ENCODE assay signal across 3 cellular contexts in the genomic region with DNA sequence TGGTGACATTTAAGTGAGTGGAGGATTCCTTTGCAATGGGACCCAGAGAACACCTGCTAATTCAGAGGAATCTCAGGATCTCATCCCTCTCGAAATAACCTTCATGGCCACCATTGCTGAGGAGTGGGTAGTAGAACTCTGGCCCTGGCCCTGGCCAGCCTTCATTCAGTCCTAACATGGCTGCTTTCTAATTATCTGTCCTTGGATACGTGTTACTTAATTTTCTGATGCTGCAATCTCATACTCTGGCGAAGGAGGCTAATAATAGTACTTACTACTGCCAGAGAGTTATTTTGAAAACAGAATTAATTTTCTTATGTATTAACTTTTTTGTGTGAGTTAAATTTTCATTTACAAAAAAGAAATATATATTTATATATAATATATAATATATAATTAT.
TF ChIP-seq lines count a peak whose summit lies in the region.

No MANE protein-coding gene starts in this region.

TF ChIP-seq in GM23338, 12 proteins besides CTCF, POLR2A, EP300 and RAD21 (continues in another document):
- TF ChIP-seq ZNF114 (CRISPR knock-in tag; IDR thresholded peaks at IDR 0.05): no peak
- TF ChIP-seq, protein P1, sequence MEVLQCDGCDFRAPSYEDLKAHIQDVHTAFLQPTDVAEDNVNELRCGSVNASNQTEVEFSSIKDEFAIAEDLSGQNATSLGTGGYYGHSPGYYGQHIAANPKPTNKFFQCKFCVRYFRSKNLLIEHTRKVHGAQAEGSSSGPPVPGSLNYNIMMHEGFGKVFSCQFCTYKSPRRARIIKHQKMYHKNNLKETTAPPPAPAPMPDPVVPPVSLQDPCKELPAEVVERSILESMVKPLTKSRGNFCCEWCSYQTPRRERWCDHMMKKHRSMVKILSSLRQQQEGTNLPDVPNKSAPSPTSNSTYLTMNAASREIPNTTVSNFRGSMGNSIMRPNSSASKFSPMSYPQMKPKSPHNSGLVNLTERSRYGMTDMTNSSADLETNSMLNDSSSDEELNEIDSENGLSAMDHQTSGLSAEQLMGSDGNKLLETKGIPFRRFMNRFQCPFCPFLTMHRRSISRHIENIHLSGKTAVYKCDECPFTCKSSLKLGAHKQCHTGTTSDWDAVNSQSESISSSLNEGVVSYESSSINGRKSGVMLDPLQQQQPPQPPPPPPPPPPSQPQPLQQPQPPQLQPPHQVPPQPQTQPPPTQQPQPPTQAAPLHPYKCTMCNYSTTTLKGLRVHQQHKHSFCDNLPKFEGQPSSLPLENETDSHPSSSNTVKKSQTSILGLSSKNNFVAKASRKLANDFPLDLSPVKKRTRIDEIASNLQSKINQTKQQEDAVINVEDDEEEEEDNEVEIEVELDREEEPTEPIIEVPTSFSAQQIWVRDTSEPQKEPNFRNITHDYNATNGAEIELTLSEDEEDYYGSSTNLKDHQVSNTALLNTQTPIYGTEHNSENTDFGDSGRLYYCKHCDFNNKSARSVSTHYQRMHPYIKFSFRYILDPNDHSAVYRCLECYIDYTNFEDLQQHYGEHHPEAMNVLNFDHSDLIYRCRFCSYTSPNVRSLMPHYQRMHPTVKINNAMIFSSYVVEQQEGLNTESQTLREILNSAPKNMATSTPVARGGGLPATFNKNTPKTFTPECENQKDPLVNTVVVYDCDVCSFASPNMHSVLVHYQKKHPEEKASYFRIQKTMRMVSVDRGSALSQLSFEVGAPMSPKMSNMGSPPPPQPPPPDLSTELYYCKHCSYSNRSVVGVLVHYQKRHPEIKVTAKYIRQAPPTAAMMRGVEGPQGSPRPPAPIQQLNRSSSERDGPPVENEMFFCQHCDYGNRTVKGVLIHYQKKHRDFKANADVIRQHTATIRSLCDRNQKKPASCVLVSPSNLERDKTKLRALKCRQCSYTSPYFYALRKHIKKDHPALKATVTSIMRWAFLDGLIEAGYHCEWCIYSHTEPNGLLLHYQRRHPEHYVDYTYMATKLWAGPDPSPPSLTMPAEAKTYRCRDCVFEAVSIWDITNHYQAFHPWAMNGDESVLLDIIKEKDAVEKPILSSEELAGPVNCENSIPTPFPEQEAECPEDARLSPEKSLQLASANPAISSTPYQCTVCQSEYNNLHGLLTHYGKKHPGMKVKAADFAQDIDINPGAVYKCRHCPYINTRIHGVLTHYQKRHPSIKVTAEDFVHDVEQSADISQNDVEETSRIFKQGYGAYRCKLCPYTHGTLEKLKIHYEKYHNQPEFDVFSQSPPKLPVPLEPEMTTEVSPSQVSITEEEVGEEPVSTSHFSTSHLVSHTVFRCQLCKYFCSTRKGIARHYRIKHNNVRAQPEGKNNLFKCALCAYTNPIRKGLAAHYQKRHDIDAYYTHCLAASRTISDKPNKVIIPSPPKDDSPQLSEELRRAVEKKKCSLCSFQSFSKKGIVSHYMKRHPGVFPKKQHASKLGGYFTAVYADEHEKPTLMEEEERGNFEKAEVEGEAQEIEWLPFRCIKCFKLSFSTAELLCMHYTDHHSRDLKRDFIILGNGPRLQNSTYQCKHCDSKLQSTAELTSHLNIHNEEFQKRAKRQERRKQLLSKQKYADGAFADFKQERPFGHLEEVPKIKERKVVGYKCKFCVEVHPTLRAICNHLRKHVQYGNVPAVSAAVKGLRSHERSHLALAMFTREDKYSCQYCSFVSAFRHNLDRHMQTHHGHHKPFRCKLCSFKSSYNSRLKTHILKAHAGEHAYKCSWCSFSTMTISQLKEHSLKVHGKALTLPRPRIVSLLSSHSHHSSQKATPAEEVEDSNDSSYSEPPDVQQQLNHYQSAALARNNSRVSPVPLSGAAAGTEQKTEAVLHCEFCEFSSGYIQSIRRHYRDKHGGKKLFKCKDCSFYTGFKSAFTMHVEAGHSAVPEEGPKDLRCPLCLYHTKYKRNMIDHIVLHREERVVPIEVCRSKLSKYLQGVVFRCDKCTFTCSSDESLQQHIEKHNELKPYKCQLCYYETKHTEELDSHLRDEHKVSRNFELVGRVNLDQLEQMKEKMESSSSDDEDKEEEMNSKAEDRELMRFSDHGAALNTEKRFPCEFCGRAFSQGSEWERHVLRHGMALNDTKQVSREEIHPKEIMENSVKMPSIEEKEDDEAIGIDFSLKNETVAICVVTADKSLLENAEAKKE (CRISPR knock-in tag; IDR thresholded peaks at IDR 0.05): no peak
- TF ChIP-seq STAT1 (IDR thresholded peaks at IDR 0.05; ENCODE audit: unreplicated experiment): no peak
- TF ChIP-seq CREB1 (CRISPR knock-in tag; IDR thresholded peaks at IDR 0.05; ENCODE audit: low read depth): no peak
- TF ChIP-seq ZNF331 (CRISPR knock-in tag; IDR thresholded peaks at IDR 0.05; ENCODE audit: low read depth): no peak
- TF ChIP-seq EZH2 (IDR thresholded peaks at IDR 0.05; ENCODE audit: low read depth, unreplicated experiment): no peak

TF ChIP-seq in HCT116, 20 proteins besides CTCF, POLR2A, EP300 and RAD21:
- TF ChIP-seq, protein P2, sequence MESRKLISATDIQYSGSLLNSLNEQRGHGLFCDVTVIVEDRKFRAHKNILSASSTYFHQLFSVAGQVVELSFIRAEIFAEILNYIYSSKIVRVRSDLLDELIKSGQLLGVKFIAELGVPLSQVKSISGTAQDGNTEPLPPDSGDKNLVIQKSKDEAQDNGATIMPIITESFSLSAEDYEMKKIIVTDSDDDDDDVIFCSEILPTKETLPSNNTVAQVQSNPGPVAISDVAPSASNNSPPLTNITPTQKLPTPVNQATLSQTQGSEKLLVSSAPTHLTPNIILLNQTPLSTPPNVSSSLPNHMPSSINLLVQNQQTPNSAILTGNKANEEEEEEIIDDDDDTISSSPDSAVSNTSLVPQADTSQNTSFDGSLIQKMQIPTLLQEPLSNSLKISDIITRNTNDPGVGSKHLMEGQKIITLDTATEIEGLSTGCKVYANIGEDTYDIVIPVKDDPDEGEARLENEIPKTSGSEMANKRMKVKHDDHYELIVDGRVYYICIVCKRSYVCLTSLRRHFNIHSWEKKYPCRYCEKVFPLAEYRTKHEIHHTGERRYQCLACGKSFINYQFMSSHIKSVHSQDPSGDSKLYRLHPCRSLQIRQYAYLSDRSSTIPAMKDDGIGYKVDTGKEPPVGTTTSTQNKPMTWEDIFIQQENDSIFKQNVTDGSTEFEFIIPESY (IDR thresholded peaks at IDR 0.05; ENCODE audit: extremely low read depth, insufficient replicate concordance, low read length): no peak
- TF ChIP-seq FOSL1 (IDR thresholded peaks at IDR 0.05; ENCODE audit: low read depth) (no peak), TCF7L2 (IDR thresholded peaks at IDR 0.05; ENCODE audit: borderline replicate concordance, extremely low read depth, insufficient read depth, insufficient read length) (no peak), SIN3A (IDR thresholded peaks at IDR 0.05; ENCODE audit: low read depth) (no peak)

TF ChIP-seq in H1, 55 proteins besides CTCF, POLR2A, EP300 and RAD21:
- no peak for TF ChIP-seq KDM1A (IDR thresholded peaks at IDR 0.05; ENCODE audit: borderline replicate concordance, low read length)
- TF ChIP-seq, protein P3, sequence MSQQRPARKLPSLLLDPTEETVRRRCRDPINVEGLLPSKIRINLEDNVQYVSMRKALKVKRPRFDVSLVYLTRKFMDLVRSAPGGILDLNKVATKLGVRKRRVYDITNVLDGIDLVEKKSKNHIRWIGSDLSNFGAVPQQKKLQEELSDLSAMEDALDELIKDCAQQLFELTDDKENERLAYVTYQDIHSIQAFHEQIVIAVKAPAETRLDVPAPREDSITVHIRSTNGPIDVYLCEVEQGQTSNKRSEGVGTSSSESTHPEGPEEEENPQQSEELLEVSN (IDR thresholded peaks at IDR 0.05): no peak
